In genomic region chr20:39600156-39600555, GRCh38 we compare ENCODE assay signal across 26 cellular contexts.
"Had no signal": no experiment of that assay in that cellular context is flagged by ENCODE, and none has a peak within 500 bp of the region (broad histone marks: within the 10 kb centered on the region; RNA-seq: fewer than 3 reads in every experiment).

No MANE protein-coding gene starts in this region.

- H3K4me3 ChIP-seq: stomach, suprapubic skin, testis, thoracic aorta, thyroid gland, tibial artery, tibial nerve, transverse colon, upper lobe of left lung, upper lobe of right lung, uterus, vagina had no signal

- H3K36me3 ChIP-seq: stomach, suprapubic skin, thoracic aorta, thyroid gland, tibial artery, tibial nerve, transverse colon, upper lobe of left lung, upper lobe of right lung, uterus, vagina had no signal

- ATAC-seq: stimulated activated effector memory CD8-positive, alpha-beta T cell treated with anti-CD3 and anti-CD28 coated beads, Interleukin-12 subunit alpha, Interleukin-12 subunit beta, amount 100 ng/mL, for 72 hours; stimulated activated memory B cell treated with anti-CD40 and anti-IgM and Interleukin-4, amounts not matched to agents 10 μg/mL and 1 μg/mL and 100 μg/mL, for 72 hours; stimulated activated naive B cell treated with anti-CD40 and anti-IgM and Interleukin-4, amounts not matched to agents 10 μg/mL and 1 μg/mL and 100 μg/mL, for 72 hours; stimulated activated naive CD8-positive, alpha-beta T cell treated with anti-CD3 and anti-CD28 coated beads, Interleukin-15, amount 100 ng/mL, for 72 hours; stimulated activated naive CD8-positive, alpha-beta T cell treated with anti-CD3 and anti-CD28 coated beads, Interleukin-15, Interleukin-2, amounts not matched to agents 100 U/mL and 50 U/mL, for 24 hours; upper lobe of right lung had no signal

- FAIRE-seq: urothelium cell line had no signal

- H3K9me3 ChIP-seq: stomach, suprapubic skin, testis, thoracic aorta, thyroid gland, tibial artery, tibial nerve, transverse colon, upper lobe of left lung, upper lobe of right lung, uterus, vagina had no signal

- H3K4me1 ChIP-seq: stomach, suprapubic skin, testis, thyroid gland, tibial artery, tibial nerve, transverse colon, upper lobe of left lung, upper lobe of right lung, uterus, vagina had no signal

- H3K27ac ChIP-seq: stomach, suprapubic skin, testis, thoracic aorta, thyroid gland, tibial artery, tibial nerve, transverse colon, upper lobe of left lung, upper lobe of right lung, uterus, vagina had no signal

- H3K27me3 ChIP-seq: stomach, suprapubic skin, testis, thyroid gland, tibial artery, tibial nerve, transverse colon, upper lobe of left lung, upper lobe of right lung, uterus, vagina had no signal

- DNase-seq: stimulated activated CD4-positive, alpha-beta T cell treated with anti-CD3 and anti-CD28 coated beads, Interleukin-2, amount 100 ng/mL, for 48 hours; stimulated activated CD4-positive, alpha-beta T cell treated with anti-CD3 and anti-CD28 coated beads, Interleukin-4, amount 100 ng/mL, for 24 hours; stimulated activated CD4-positive, alpha-beta T cell treated with anti-CD3 and anti-CD28 coated beads, Interleukin-4, amount 100 ng/mL, for 4 hours; stimulated activated CD8-positive, alpha-beta memory T cell treated with anti-CD3 and anti-CD28 coated beads, Interleukin-4, amount 100 ng/mL, for 48 hours; stimulated activated naive B cell treated with anti-CD40 and anti-IgM and Interleukin-4, amounts not matched to agents 10 μg/mL and 1 μg/mL and 100 μg/mL, for 72 hours; stimulated activated naive CD4-positive, alpha-beta T cell; stimulated activated naive CD4-positive, alpha-beta T cell treated with Interleukin-2 at 50 U/mL for 16 hours; stimulated activated naive CD8-positive, alpha-beta T cell treated with anti-CD3 and anti-CD28 coated beads, Interleukin-15, amount 100 ng/mL, for 72 hours; stimulated activated naive CD8-positive, alpha-beta T cell treated with anti-CD3 and anti-CD28 coated beads, Interleukin-15, Interleukin-2, amounts not matched to agents 100 U/mL and 50 U/mL, for 24 hours; stomach; substantia nigra; testis; thyroid gland; tibial artery; transverse colon; trophoblast cell; upper lobe of left lung; upper lobe of right lung; uterus had no signal
